ENCODE assay signal across 18 cellular contexts in the genomic region with DNA sequence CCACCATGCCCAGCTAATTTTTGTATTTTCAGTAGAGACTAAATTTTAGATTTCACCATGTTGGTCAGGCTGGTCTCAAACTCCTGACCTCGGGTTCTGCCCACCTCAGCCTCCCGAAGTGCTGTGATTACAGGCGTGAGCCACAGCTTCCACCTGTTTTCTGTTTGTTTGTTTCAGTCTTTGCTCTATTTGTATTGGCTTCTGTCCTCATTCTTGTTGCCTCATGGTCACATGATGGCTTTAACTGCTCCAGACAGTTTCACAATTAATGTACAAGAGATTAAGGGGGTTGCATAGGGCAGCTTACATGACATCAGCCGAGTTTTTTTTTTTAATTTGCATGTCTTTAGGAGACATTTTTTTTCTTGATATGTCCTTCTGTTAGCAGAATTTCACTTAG.
DNase-seq lines count a peak whose midpoint lies in the region; ATAC-seq, FAIRE-seq and TF ChIP-seq lines count a peak whose summit lies in the region.
"Had no signal": no experiment of that assay in that cellular context is flagged by ENCODE, and none has a peak within 500 bp of the region (broad histone marks: within the 10 kb centered on the region; RNA-seq: fewer than 3 reads in every experiment).

No MANE protein-coding gene starts in this region.

- POLR2A ChIA-PET in CD4-positive, alpha-beta memory T cell (lab: Charles Lee; ENCODE audit: partially characterized antibody) = no interaction called here

- H2AFZ ChIP-seq in MM.1S (ENCODE audit: low read length) (no peak overlapping the region), astrocyte (ENCODE audit: low read depth, low read length) (no peak overlapping the region)

- H3K4me2 ChIP-seq in MM.1S (ENCODE audit: low read depth, low read length) (no peak overlapping the region), astrocyte (ENCODE audit: low read length) (no peak overlapping the region)

- H3K9ac ChIP-seq in MM.1S (ENCODE audit: low read length) (no peak overlapping the region), astrocyte (ENCODE audit: low read length) (no peak overlapping the region)

- peaks cover 5% of the 10 kb centered on the region for H3K9me3 Mint-ChIP-seq in astrocyte (ENCODE audit: unreplicated experiment)
- peaks cover 0 to 14% (median under 1%) of the 10 kb centered on the region in 8 donors for H3K9me3 Mint-ChIP-seq in CD4-positive, alpha-beta memory T cell

- no peaks in the 10 kb centered on the region for H3K36me3 ChIP-seq in MM.1S (replicated peaks; ENCODE audit: insufficient read depth, low read length)
- H3K36me3 ChIP-seq in astrocyte (ENCODE audit: insufficient read depth, low read length) = no peaks in the 10 kb centered on the region
- no peaks in the 10 kb centered on the region for H3K36me3 ChIP-seq in CD4-positive, alpha-beta memory T cell (ENCODE audit: insufficient read depth, low read length)
- H3K36me3 ChIP-seq: esophagus squamous epithelium, ovary had no signal

- H3K4me1 Mint-ChIP-seq in astrocyte (ENCODE audit: low read depth, unreplicated experiment) = no peaks in the 10 kb centered on the region
- no peaks in the 10 kb centered on the region for H3K4me1 Mint-ChIP-seq in CD4-positive, alpha-beta memory T cell
- H3K4me1 Mint-ChIP-seq: activated naive CD8-positive, alpha-beta T cell treated with anti-CD3 and anti-CD28 coated beads, Interleukin-2, amount 10 ng/mL, durations not matched to agents 7 days and 5 days; CD8-positive, alpha-beta memory T cell had no signal

- CTCF ChIA-PET in CD4-positive, alpha-beta memory T cell (lab: Charles Lee; ENCODE audit: partially characterized antibody) = no interaction called here

- H4K20me1 ChIP-seq in MM.1S (ENCODE audit: insufficient read depth, low read length) (no peaks in the 10 kb centered on the region), astrocyte (ENCODE audit: insufficient read depth, low read length) (no peaks in the 10 kb centered on the region)

- no peaks in the 10 kb centered on the region for H3K36me3 Mint-ChIP-seq in astrocyte (ENCODE audit: low read depth, unreplicated experiment)
- no peaks in the 10 kb centered on the region for H3K36me3 Mint-ChIP-seq in CD4-positive, alpha-beta memory T cell
- H3K36me3 Mint-ChIP-seq: activated naive CD8-positive, alpha-beta T cell treated with anti-CD3 and anti-CD28 coated beads, Interleukin-2, amount 10 ng/mL, durations not matched to agents 7 days and 5 days; CD8-positive, alpha-beta memory T cell had no signal

- no peaks in the 10 kb centered on the region for H3K27me3 Mint-ChIP-seq in astrocyte (ENCODE audit: low read depth, unreplicated experiment)
- H3K27me3 Mint-ChIP-seq in CD4-positive, alpha-beta memory T cell = no peaks in the 10 kb centered on the region
- H3K27me3 Mint-ChIP-seq: activated naive CD8-positive, alpha-beta T cell treated with anti-CD3 and anti-CD28 coated beads, Interleukin-2, amount 10 ng/mL, durations not matched to agents 7 days and 5 days; CD8-positive, alpha-beta memory T cell had no signal

- DNase-seq in NCI-H2171 treated with DMSO at 0.1 percent for 48 hours (lab: John Stamatoyannopoulos, UW) (peak; percentile 44), NCI-H2171 (lab: John Stamatoyannopoulos, UW) (no peak), MM.1S (peak; percentile 9), astrocyte (ENCODE audit: low read depth) (peak; percentile 13), medulla oblongata (ENCODE audit: extremely low spot score) (peak; percentile 4)
- no peak for DNase-seq in CD4-positive, alpha-beta memory T cell
- DNase-seq: activated CD8-positive, alpha-beta memory T cell treated with anti-CD3 and anti-CD28 coated beads, Interleukin-2, amount 50 U/mL, for 4 hours; activated naive CD8-positive, alpha-beta T cell treated with anti-CD3 and anti-CD28 coated beads, Interleukin-2, amount 10 ng/mL, durations not matched to agents 7 days and 5 days; CD8-positive, alpha-beta memory T cell; cortex of kidney; esophagus squamous epithelium; NCI-H1417 treated with DMSO at 0.1 percent for 48 hours; ovary; SW 1271 had no signal

- H3K79me2 ChIP-seq in MM.1S (ENCODE audit: low read length) (no peaks in the 10 kb centered on the region), astrocyte (ENCODE audit: insufficient read depth, low read length) (no peaks in the 10 kb centered on the region)

- H3F3A ChIP-seq in MM.1S (ENCODE audit: insufficient read depth, low read length) = no peaks in the 10 kb centered on the region

- H3K27me3 ChIP-seq in MM.1S (replicated peaks; ENCODE audit: insufficient read depth, low read length) (no peaks in the 10 kb centered on the region), astrocyte (ENCODE audit: insufficient read depth, low read length) (no peaks in the 10 kb centered on the region)
- H3K27me3 ChIP-seq in CD4-positive, alpha-beta memory T cell (ENCODE audit: insufficient read depth, low read length) = no peaks in the 10 kb centered on the region
- H3K27me3 ChIP-seq: esophagus squamous epithelium, ovary had no signal

- TF ChIP-seq CTCF in MM.1S (IDR thresholded peaks at IDR 0.05; ENCODE audit: low read length) (no peak), astrocyte (IDR thresholded peaks at IDR 0.05; ENCODE audit: insufficient read depth, low read depth, low read length) (no peak)

- H3K27ac ChIP-seq in MM.1S (ENCODE audit: low read length) (no peak overlapping the region), astrocyte (ENCODE audit: low read depth, low read length) (no peak overlapping the region)
- H3K27ac ChIP-seq in CD4-positive, alpha-beta memory T cell (ENCODE audit: low read depth, low read length) = no peak overlapping the region
- H3K27ac ChIP-seq: esophagus squamous epithelium, ovary had no signal

- intact Hi-C loops in CD4-positive, alpha-beta memory T cell (cut with micrococcal nuclease) = no loop called here

- H3K27ac Mint-ChIP-seq in astrocyte (ENCODE audit: unreplicated experiment) = no peak overlapping the region
- H3K27ac Mint-ChIP-seq in CD4-positive, alpha-beta memory T cell = no peak overlapping the region
- H3K27ac Mint-ChIP-seq: activated naive CD8-positive, alpha-beta T cell treated with anti-CD3 and anti-CD28 coated beads, Interleukin-2, amount 10 ng/mL, durations not matched to agents 7 days and 5 days had no signal

- FAIRE-seq in astrocyte (lab: Jason Lieb, UNC) = no peak
- FAIRE-seq: A204.1 had no signal

- H3K4me1 ChIP-seq in MM.1S (ENCODE audit: low read length) (no peaks in the 10 kb centered on the region), astrocyte (ENCODE audit: insufficient read depth, low read length) (no peaks in the 10 kb centered on the region)
- H3K4me1 ChIP-seq in CD4-positive, alpha-beta memory T cell (ENCODE audit: insufficient read depth, low read length) = no peaks in the 10 kb centered on the region
- H3K4me1 ChIP-seq: esophagus squamous epithelium had no signal

- no peaks in the 10 kb centered on the region for H3K9me2 ChIP-seq in MM.1S (replicated peaks; ENCODE audit: insufficient read depth, low read length)

- H3K9me3 ChIP-seq in MM.1S (replicated peaks; ENCODE audit: insufficient read depth, low read length) (no peaks in the 10 kb centered on the region), astrocyte (ENCODE audit: insufficient read depth, low read depth, low read length) (no peaks in the 10 kb centered on the region)
- no peaks in the 10 kb centered on the region for H3K9me3 ChIP-seq in CD4-positive, alpha-beta memory T cell (ENCODE audit: control insufficient read depth in 1 of 2, low read length in 2 of 2)
- H3K9me3 ChIP-seq: esophagus squamous epithelium, ovary had no signal

- ATAC-seq in HG02852 (IDR thresholded peaks at IDR 0.05; ENCODE audit: unreplicated experiment) (no peak), HG03135 (IDR thresholded peaks at IDR 0.05; ENCODE audit: unreplicated experiment) (no peak)
- ATAC-seq: activated CD4-positive, CD25-positive, alpha-beta regulatory T cell treated with anti-CD3 and anti-CD28 coated beads, Interleukin-2, amount 50 U/mL, for 24 hours had no signal

- no peak overlapping the region for H3K4me3 ChIP-seq in MM.1S (ENCODE audit: low read length)
- H3K4me3 ChIP-seq in astrocyte (ENCODE audit: insufficient read depth, low read depth, low read length) = no peak overlapping the region
- H3K4me3 ChIP-seq in CD4-positive, alpha-beta memory T cell (ENCODE audit: low read length in 2 of 2) = no peak overlapping the region
- H3K4me3 ChIP-seq: esophagus squamous epithelium, ovary had no signal

- no peak overlapping the region for H3K4me3 Mint-ChIP-seq in astrocyte (ENCODE audit: unreplicated experiment)
- no peak overlapping the region for H3K4me3 Mint-ChIP-seq in CD4-positive, alpha-beta memory T cell
- H3K4me3 Mint-ChIP-seq: activated naive CD8-positive, alpha-beta T cell treated with anti-CD3 and anti-CD28 coated beads, Interleukin-2, amount 10 ng/mL, durations not matched to agents 7 days and 5 days; CD8-positive, alpha-beta memory T cell had no signal

Comparison
In these comparisons a context has a peak if more than half of its experiments do, and no peak if none do; other contexts are left out.
1. DNase-seq: peak in NCI-H2171 treated with DMSO at 0.1 percent for 48 hours (single experiment), MM.1S (single experiment), astrocyte (single experiment) and medulla oblongata (single experiment); none in NCI-H2171 (single experiment) and CD4-positive, alpha-beta memory T cell (0 of 5).